ENCODE assay signal across 1 cellular context in the genomic region with DNA sequence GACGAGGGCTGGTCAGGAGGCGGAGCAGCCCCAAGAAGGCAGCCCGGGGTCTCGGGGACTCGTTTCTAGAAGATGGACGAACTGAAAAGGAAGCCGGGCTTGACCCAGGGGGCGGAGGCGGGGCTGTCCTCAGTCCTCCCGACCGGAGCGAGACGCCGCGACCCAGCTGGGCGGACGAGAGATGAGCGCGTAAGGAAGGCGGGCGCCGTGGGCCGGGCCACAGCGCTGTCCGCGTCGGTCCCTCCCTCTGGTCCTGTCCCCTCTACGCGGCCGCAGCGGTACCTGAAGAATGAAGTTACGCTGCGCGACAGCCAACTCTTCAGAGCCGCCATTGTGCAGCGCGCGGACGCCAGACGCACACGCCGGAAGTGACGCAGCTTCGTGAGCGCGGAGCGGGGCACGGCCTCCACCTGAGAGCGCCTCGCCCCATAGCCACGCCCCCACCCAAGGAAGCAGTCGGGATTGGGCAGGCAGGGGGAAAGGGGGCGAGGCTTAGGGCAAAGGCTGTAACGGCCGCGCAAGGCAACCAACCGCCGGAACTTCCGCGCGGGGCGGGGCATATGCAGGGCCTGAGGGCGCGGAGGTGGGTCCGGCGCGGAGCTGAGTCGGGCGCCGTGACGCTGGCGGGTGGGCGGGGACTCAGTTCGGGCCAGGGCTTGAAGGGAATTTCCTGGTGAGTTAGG.
TF ChIP-seq lines count a peak whose summit lies in the region.

A gene (minus strand): TSS at position 370 of the 683 bp plus-strand sequence. CDS start 38 bp downstream, at position 332.

TF ChIP-seq in HepG2, 621 proteins besides CTCF, POLR2A, EP300 and RAD21 (continued from another document):
- TF ChIP-seq SAFB2 (CRISPR knock-in tag; IDR thresholded peaks at IDR 0.05; ENCODE audit: borderline replicate concordance, low read depth), result peak; percentile 58
- TF ChIP-seq JUN (CRISPR knock-in tag; IDR thresholded peaks at IDR 0.05), result peak; percentile 17; the same call in 1 of the 2 replicates
- no peak; the same call in 1 of the 2 replicates for TF ChIP-seq GFI1 (CRISPR knock-in tag; IDR thresholded peaks at IDR 0.05; ENCODE audit: borderline replicate concordance)
- TF ChIP-seq, protein P1, sequence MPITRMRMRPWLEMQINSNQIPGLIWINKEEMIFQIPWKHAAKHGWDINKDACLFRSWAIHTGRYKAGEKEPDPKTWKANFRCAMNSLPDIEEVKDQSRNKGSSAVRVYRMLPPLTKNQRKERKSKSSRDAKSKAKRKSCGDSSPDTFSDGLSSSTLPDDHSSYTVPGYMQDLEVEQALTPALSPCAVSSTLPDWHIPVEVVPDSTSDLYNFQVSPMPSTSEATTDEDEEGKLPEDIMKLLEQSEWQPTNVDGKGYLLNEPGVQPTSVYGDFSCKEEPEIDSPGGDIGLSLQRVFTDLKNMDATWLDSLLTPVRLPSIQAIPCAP (CRISPR knock-in tag; IDR thresholded peaks at IDR 0.05; ENCODE audit: low read depth), result no peak
- TF ChIP-seq NPAS2 (CRISPR knock-in tag; IDR thresholded peaks at IDR 0.05; ENCODE audit: borderline replicate concordance), result no peak
- TF ChIP-seq LCORL (IDR thresholded peaks at IDR 0.05), result no peak
- TF ChIP-seq LCORL (CRISPR knock-in tag; IDR thresholded peaks at IDR 0.05), result peak; percentile 16; the same call in 1 of the 2 replicates
- TF ChIP-seq ELF4 (CRISPR knock-in tag; IDR thresholded peaks at IDR 0.05; ENCODE audit: borderline replicate concordance), result peak; percentile 75
- no peak for TF ChIP-seq ATRX (CRISPR knock-in tag; IDR thresholded peaks at IDR 0.05; ENCODE audit: borderline replicate concordance)
- TF ChIP-seq MTF1 (CRISPR knock-in tag; IDR thresholded peaks at IDR 0.05), result no peak
- TF ChIP-seq NFYB (CRISPR knock-in tag; IDR thresholded peaks at IDR 0.05), result peak; percentile 80
- TF ChIP-seq KDM1A (CRISPR knock-in tag; IDR thresholded peaks at IDR 0.05), result no peak
- TF ChIP-seq ZBTB1 (CRISPR knock-in tag; IDR thresholded peaks at IDR 0.05; ENCODE audit: borderline replicate concordance), result no peak
- TF ChIP-seq, protein P2, sequence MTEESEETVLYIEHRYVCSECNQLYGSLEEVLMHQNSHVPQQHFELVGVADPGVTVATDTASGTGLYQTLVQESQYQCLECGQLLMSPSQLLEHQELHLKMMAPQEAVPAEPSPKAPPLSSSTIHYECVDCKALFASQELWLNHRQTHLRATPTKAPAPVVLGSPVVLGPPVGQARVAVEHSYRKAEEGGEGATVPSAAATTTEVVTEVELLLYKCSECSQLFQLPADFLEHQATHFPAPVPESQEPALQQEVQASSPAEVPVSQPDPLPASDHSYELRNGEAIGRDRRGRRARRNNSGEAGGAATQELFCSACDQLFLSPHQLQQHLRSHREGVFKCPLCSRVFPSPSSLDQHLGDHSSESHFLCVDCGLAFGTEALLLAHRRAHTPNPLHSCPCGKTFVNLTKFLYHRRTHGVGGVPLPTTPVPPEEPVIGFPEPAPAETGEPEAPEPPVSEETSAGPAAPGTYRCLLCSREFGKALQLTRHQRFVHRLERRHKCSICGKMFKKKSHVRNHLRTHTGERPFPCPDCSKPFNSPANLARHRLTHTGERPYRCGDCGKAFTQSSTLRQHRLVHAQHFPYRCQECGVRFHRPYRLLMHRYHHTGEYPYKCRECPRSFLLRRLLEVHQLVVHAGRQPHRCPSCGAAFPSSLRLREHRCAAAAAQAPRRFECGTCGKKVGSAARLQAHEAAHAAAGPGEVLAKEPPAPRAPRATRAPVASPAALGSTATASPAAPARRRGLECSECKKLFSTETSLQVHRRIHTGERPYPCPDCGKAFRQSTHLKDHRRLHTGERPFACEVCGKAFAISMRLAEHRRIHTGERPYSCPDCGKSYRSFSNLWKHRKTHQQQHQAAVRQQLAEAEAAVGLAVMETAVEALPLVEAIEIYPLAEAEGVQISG (CRISPR knock-in tag; IDR thresholded peaks at IDR 0.05), result peak; percentile 92
- no peak for TF ChIP-seq TCF7L2 (IDR thresholded peaks at IDR 0.05; ENCODE audit: low read depth, low read length)
- no peak for TF ChIP-seq ZNF12 (CRISPR knock-in tag; IDR thresholded peaks at IDR 0.05)
